In the genomic region with DNA sequence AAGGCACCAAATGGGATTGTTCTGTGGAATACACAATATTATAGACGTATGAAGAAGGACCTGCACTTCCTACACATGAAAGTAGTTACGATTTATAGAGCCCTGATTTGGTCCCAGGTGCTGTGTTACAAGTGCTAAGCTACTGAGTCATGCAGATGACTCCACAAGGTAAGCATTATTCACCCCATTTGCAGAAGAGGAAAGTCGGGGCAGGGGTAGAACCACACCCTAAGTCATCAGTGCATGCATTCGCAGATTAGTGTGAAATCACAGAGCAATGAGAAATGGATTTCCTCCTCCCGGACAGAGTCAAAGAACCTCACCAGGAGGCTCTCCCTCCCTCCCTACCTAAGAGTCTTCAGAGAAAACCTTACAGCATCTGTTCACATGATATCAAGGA, we compare ENCODE assay signal across 23 cellular contexts.
"Had no signal": no experiment of that assay in that cellular context is flagged by ENCODE, and none has a peak within 500 bp of the region (broad histone marks: within the 10 kb centered on the region; RNA-seq: fewer than 3 reads in every experiment).

No MANE protein-coding gene starts in this region.

- H3K27ac ChIP-seq: PC-9 had no signal

- ATAC-seq: activated CD8-positive, alpha-beta T cell treated with anti-CD3 and anti-CD28 coated beads, Interleukin-2, amount 10 ng/mL, durations not matched to agents 7 days and 5 days had no signal

- H3K27ac Mint-ChIP-seq: activated CD8-positive, alpha-beta T cell treated with anti-CD3 and anti-CD28 coated beads, Interleukin-2, amount 10 ng/mL, durations not matched to agents 7 days and 5 days; activated naive CD4-positive, alpha-beta T cell treated with anti-CD3 and anti-CD28 coated beads, Interleukin-2, amount 50 U/mL, for 24 hours; activated T-helper 1 cell treated with anti-CD3 and anti-CD28 coated beads, Interleukin-12 subunit alpha, Interleukin-12 subunit beta, Interleukin-2, Interleukin-4 antibody, amounts not matched to agents 30 ng/mL and 10 ng/mL and 1 ng/mL, durations not matched to agents 14 hours and 24 hours and 36 hours; T-helper 1 cell treated with Interleukin-12 subunit alpha and Interleukin-12 subunit beta and Interleukin-4 antibody, amounts not matched to agents 30 μg/mL and 1 μg/mL, for 36 hours; WTC11 had no signal

- DNase-seq: activated CD4-positive, alpha-beta T cell treated with anti-CD3 and anti-CD28 coated beads for 48 hours; activated CD4-positive, alpha-beta T cell treated with anti-CD3 and anti-CD28 coated beads, Interleukin-2, amount 50 U/mL, for 4 hours; activated CD4-positive, CD25-positive, alpha-beta regulatory T cell treated with anti-CD3 and anti-CD28 coated beads, Interleukin-2, amount 50 U/mL, for 72 hours; activated CD8-positive, alpha-beta memory T cell treated with anti-CD3 and anti-CD28 coated beads, Interleukin-2, amount 50 U/mL, for 48 hours; activated CD8-positive, alpha-beta T cell treated with anti-CD3 and anti-CD28 coated beads, Interleukin-2, amount 10 ng/mL, durations not matched to agents 7 days and 5 days; activated effector memory CD4-positive, alpha-beta T cell treated with Interleukin-2 at 50 U/mL for 16 hours; activated naive CD4-positive, alpha-beta T cell; activated T-cell treated with anti-CD3 and anti-CD28 coated beads, Interleukin-2, amount 50 U/mL, for 1 hour; aorta; NCI-H1092; NCI-H1417; NCI-H1930; NCI-H446; NCI-H526 treated with DMSO at 0.1 percent for 48 hours; NK-92 treated with Interleukin-12 subunit alpha and Interleukin-12 subunit beta, amount 100 ng/mL, for 24 hours; PC-9; SHP77 treated with DMSO at 0.1 percent for 48 hours; T-helper 9 cell had no signal

- H3K4me3 ChIP-seq: PC-9 had no signal

- H3K4me3 Mint-ChIP-seq: activated CD8-positive, alpha-beta T cell treated with anti-CD3 and anti-CD28 coated beads, Interleukin-2, amount 10 ng/mL, durations not matched to agents 7 days and 5 days; activated naive CD4-positive, alpha-beta T cell treated with anti-CD3 and anti-CD28 coated beads, Interleukin-2, amount 50 U/mL, for 24 hours; activated T-helper 1 cell treated with anti-CD3 and anti-CD28 coated beads, Interleukin-12 subunit alpha, Interleukin-12 subunit beta, Interleukin-2, Interleukin-4 antibody, amounts not matched to agents 30 ng/mL and 10 ng/mL and 1 ng/mL, durations not matched to agents 14 hours and 24 hours and 36 hours; central memory CD8-positive, alpha-beta T cell; T-helper 1 cell treated with Interleukin-12 subunit alpha and Interleukin-12 subunit beta and Interleukin-4 antibody, amounts not matched to agents 30 μg/mL and 1 μg/mL, for 36 hours; WTC11 had no signal

- H3K4me1 Mint-ChIP-seq: activated naive CD4-positive, alpha-beta T cell treated with anti-CD3 and anti-CD28 coated beads, Interleukin-2, amount 50 U/mL, for 24 hours had no signal

- H3K36me3 Mint-ChIP-seq: activated naive CD4-positive, alpha-beta T cell treated with anti-CD3 and anti-CD28 coated beads, Interleukin-2, amount 50 U/mL, for 24 hours; WTC11 had no signal
